In the genomic region with DNA sequence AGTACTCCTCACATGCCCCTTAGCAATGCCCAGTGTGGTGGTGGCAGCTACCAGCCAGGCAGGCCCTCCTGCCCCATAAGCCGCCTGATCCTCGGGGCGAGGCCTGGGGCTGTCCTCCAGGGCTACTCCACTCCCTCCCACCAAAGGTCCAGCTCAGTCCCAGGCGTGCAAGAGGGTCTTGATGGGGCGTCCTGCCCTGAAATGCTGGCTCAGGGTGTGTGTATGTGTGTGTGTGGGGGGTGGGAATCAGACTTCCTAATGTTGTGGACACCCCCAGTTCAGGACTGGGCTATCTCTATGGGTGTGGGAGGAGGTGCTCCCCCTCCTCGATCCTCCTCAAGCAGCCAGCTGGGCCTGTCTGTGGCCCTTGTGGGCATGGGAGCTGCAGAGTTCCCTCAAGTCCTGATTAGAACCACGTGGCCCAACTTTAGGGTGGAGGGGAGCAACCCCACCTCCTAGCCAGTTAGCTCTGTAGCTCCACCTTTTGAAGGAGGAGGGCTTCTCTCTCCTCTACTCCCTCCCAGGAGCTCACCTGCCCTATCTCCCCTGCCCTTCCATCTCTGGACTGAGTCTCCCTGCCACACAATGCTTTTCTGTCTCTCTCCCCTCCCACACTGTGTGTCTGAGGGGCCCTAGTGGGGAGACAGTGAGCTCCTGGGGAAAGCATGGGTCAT, we compare ENCODE assay signal across 18 cellular contexts. TPM values are rescaled to one million over a fixed set of nuclear protein-coding genes. Genes with fewer than 3 reads are reported as not detected.
DNase-seq lines count a peak whose midpoint lies in the region; ATAC-seq, FAIRE-seq and TF ChIP-seq lines count a peak whose summit lies in the region.
"Had no signal": no experiment of that assay in that cellular context is flagged by ENCODE, and none has a peak within 500 bp of the region (broad histone marks: within the 10 kb centered on the region; RNA-seq: fewer than 3 reads in every experiment).

No MANE protein-coding gene starts in this region.

- no peaks in the 10 kb centered on the region for H3K36me3 ChIP-seq in DND-41 (ENCODE audit: insufficient read depth, low read length)
- H3K36me3 ChIP-seq in neural progenitor cell = no peaks in the 10 kb centered on the region
- H3K36me3 ChIP-seq: ascending aorta had no signal

- H2AFZ ChIP-seq in DND-41 (ENCODE audit: low read depth, low read length) (no peak overlapping the region), neural progenitor cell (replicated peaks) (no peak overlapping the region)

- peaks cover 8% of the 10 kb centered on the region for H3K4me1 Mint-ChIP-seq in central memory CD8-positive, alpha-beta T cell
- H3K4me1 Mint-ChIP-seq in neural progenitor cell = peaks cover 21% of the 10 kb centered on the region
- H3K4me1 Mint-ChIP-seq: activated T-helper 17 cell treated with anti-CD3 and anti-CD28 coated beads, Interleukin-2, amount 50 U/mL, for 72 hours had no signal

- no peaks in the 10 kb centered on the region for H3F3A ChIP-seq in neural progenitor cell (ENCODE audit: low read depth)

- H3K27ac ChIP-seq in DND-41 (ENCODE audit: low read length) (no peak overlapping the region), neural progenitor cell (no peak overlapping the region)
- H3K27ac ChIP-seq: KMS-11 had no signal

- H3K27me3 ChIP-seq in DND-41 (ENCODE audit: insufficient read depth, low read length, poor library complexity) = no peaks in the 10 kb centered on the region
- peaks cover 19% of the 10 kb centered on the region for H3K27me3 ChIP-seq in neural progenitor cell
- H3K27me3 ChIP-seq: ascending aorta had no signal

- DNase-seq in DND-41 (no peak), neural progenitor cell (ENCODE audit: low spot score) (no peak), HTR-8/SVneo (ENCODE audit: insufficient read length, low spot score) (no peak), HPDE6-E6E7 (ENCODE audit: extremely low spot score) (no peak), hypothalamus (lab: John Stamatoyannopoulos, UW) (no peak)
- no peak for DNase-seq in central memory CD8-positive, alpha-beta T cell (ENCODE audit: low spot score in 2 of 2)
- DNase-seq: activated CD8-positive, alpha-beta T cell treated with anti-CD3 and anti-CD28 coated beads, Interleukin-2, amount 10 ng/mL, durations not matched to agents 7 days and 5 days; NCI-H1105 treated with DMSO at 0.1 percent for 48 hours; NCI-H2227 treated with DMSO at 0.1 percent for 48 hours; stimulated activated CD4-positive, alpha-beta T cell treated with anti-CD3 and anti-CD28 coated beads, Interleukin-15, amount 100 ng/mL, for 24 hours had no signal

- no peak for TF ChIP-seq CTCF in DND-41 (IDR thresholded peaks at IDR 0.05; ENCODE audit: borderline replicate concordance, extremely low read depth, low read length, poor library complexity, severe bottlenecking)
- TF ChIP-seq CTCF in neural progenitor cell (IDR thresholded peaks at IDR 0.05) = no peak

- peak overlapping the region; percentile 37 for H3K27ac Mint-ChIP-seq in central memory CD8-positive, alpha-beta T cell (ENCODE audit: low read depth)
- peak overlapping the region; percentile 91 for H3K27ac Mint-ChIP-seq in neural progenitor cell
- H3K27ac Mint-ChIP-seq: activated CD8-positive, alpha-beta T cell treated with anti-CD3 and anti-CD28 coated beads, Interleukin-2, amount 10 ng/mL, durations not matched to agents 7 days and 5 days; activated T-helper 17 cell treated with anti-CD3 and anti-CD28 coated beads, Interleukin-2, amount 50 U/mL, for 72 hours; dendritic cell treated with granulocyte-macrophage colony-stimulating factor and Interleukin-4, amounts not matched to agents 40 ng/mL and 50 ng/mL, for 4 days had no signal

- peaks cover 10% of the 10 kb centered on the region for H3K27me3 Mint-ChIP-seq in central memory CD8-positive, alpha-beta T cell
- peaks cover 3% of the 10 kb centered on the region for H3K27me3 Mint-ChIP-seq in neural progenitor cell (ENCODE audit: insufficient read depth, low read depth)
- H3K27me3 Mint-ChIP-seq: activated T-helper 17 cell treated with anti-CD3 and anti-CD28 coated beads, Interleukin-2, amount 50 U/mL, for 72 hours had no signal

- no peak overlapping the region for H3K4me2 ChIP-seq in DND-41 (ENCODE audit: insufficient read depth, low read length)
- H3K4me2 ChIP-seq in neural progenitor cell = no peak overlapping the region
- H3K4me2 ChIP-seq: KMS-11 had no signal

- no peaks in the 10 kb centered on the region for H3K36me3 Mint-ChIP-seq in central memory CD8-positive, alpha-beta T cell (ENCODE audit: insufficient read depth)
- no peaks in the 10 kb centered on the region for H3K36me3 Mint-ChIP-seq in neural progenitor cell

- H3K9me3 Mint-ChIP-seq in central memory CD8-positive, alpha-beta T cell = no peaks in the 10 kb centered on the region
- H3K9me3 Mint-ChIP-seq in neural progenitor cell = peaks cover 7% of the 10 kb centered on the region
- H3K9me3 Mint-ChIP-seq: activated T-helper 17 cell treated with anti-CD3 and anti-CD28 coated beads, Interleukin-2, amount 50 U/mL, for 72 hours; dendritic cell treated with granulocyte-macrophage colony-stimulating factor and Interleukin-4, amounts not matched to agents 40 ng/mL and 50 ng/mL, for 4 days had no signal

- H4K20me1 ChIP-seq in DND-41 (ENCODE audit: insufficient read depth, low read length) (no peaks in the 10 kb centered on the region), neural progenitor cell (ENCODE audit: low read depth) (no peaks in the 10 kb centered on the region)

- ATAC-seq in DND-41 (ENCODE audit: insufficient read depth, low read depth) = 0 out of 3 replicates have a peak, but pooled peaks have one; percentile 22
- ATAC-seq in central memory CD8-positive, alpha-beta T cell (replicated peaks; ENCODE audit: extremely low read depth, poor library complexity, severe bottlenecking) = no peak
- ATAC-seq: activated CD8-positive, alpha-beta T cell treated with anti-CD3 and anti-CD28 coated beads, Interleukin-2, amount 10 ng/mL, durations not matched to agents 7 days and 5 days; activated T-helper 17 cell treated with anti-CD3 and anti-CD28 coated beads, Interleukin-2, amount 50 U/mL, for 72 hours had no signal

- H3K4me3 Mint-ChIP-seq in central memory CD8-positive, alpha-beta T cell = no peak overlapping the region
- H3K4me3 Mint-ChIP-seq in neural progenitor cell = peak overlapping the region; percentile 50
- H3K4me3 Mint-ChIP-seq: activated CD8-positive, alpha-beta T cell treated with anti-CD3 and anti-CD28 coated beads, Interleukin-2, amount 10 ng/mL, durations not matched to agents 7 days and 5 days; activated T-helper 17 cell treated with anti-CD3 and anti-CD28 coated beads, Interleukin-2, amount 50 U/mL, for 72 hours; dendritic cell treated with granulocyte-macrophage colony-stimulating factor and Interleukin-4, amounts not matched to agents 40 ng/mL and 50 ng/mL, for 4 days had no signal

- H3K79me2 ChIP-seq in DND-41 (ENCODE audit: insufficient read depth, low read length) (no peaks in the 10 kb centered on the region), neural progenitor cell (ENCODE audit: low read depth) (no peaks in the 10 kb centered on the region)

- H3K4me1 ChIP-seq in DND-41 (ENCODE audit: insufficient read depth, low read length) (no peaks in the 10 kb centered on the region), neural progenitor cell (peaks cover 5% of the 10 kb centered on the region)
- H3K4me1 ChIP-seq: ascending aorta had no signal

- H3K4me3 ChIP-seq in DND-41 (ENCODE audit: low read depth in 1 of 2, low read length in 2 of 2) = no peak overlapping the region
- no peak overlapping the region for H3K4me3 ChIP-seq in neural progenitor cell
- H3K4me3 ChIP-seq: ascending aorta had no signal

- no peak for FAIRE-seq in HTR-8/SVneo (lab: Jason Lieb, UNC)
- FAIRE-seq: D721Med, TTC549 had no signal

- H3K9me3 ChIP-seq in DND-41 (ENCODE audit: insufficient read depth, low read length, severe bottlenecking) = no peaks in the 10 kb centered on the region
- H3K9me3 ChIP-seq in neural progenitor cell (ENCODE audit: low read depth) = no peaks in the 10 kb centered on the region
- H3K9me3 ChIP-seq: ascending aorta had no signal

- H3K9ac ChIP-seq in DND-41 (ENCODE audit: low read depth, low read length) (no peak overlapping the region), neural progenitor cell (no peak overlapping the region)
- H3K9ac ChIP-seq: KMS-11 had no signal

RNA-seq across cellular contexts. Expression of gene HSPA12B, which starts 7.6 kb away (rescaled TPM):
- 0.15 and 0.71 TPM in 2 replicates for total RNA-seq in neural progenitor cell (ENCODE audit: low replicate concordance)
- total RNA-seq: activated CD8-positive, alpha-beta T cell treated with anti-CD3 and anti-CD28 coated beads, Interleukin-2, amount 10 ng/mL, durations not matched to agents 7 days and 5 days; activated T-helper 17 cell treated with anti-CD3 and anti-CD28 coated beads, Interleukin-2, amount 50 U/mL, for 72 hours; osteocyte had no signal

RNA-seq across cellular contexts. Expression of gene ADISSP, which starts 27.5 kb away (rescaled TPM):
- 17.6 and 42.8 TPM in 2 replicates for total RNA-seq in neural progenitor cell (ENCODE audit: low replicate concordance)

RNA-seq across cellular contexts. Expression of gene SIGLEC1, which starts 27.7 kb away (rescaled TPM):
- total RNA-seq in neural progenitor cell (ENCODE audit: low replicate concordance) = not detected in 2 replicates
- total RNA-seq: activated CD8-positive, alpha-beta T cell treated with anti-CD3 and anti-CD28 coated beads, Interleukin-2, amount 10 ng/mL, durations not matched to agents 7 days and 5 days; activated T-helper 17 cell treated with anti-CD3 and anti-CD28 coated beads, Interleukin-2, amount 50 U/mL, for 72 hours; SK-MEL-5 had no signal

RNA-seq across cellular contexts. Expression of gene SPEF1, which starts 41.2 kb away (rescaled TPM):
- 0.34 and 1.2 TPM in 2 replicates for total RNA-seq in neural progenitor cell (ENCODE audit: low replicate concordance)
- total RNA-seq: ascending aorta, osteocyte had no signal

RNA-seq across cellular contexts. Expression of gene CENPB, which starts 46.5 kb away (rescaled TPM):
- total RNA-seq in neural progenitor cell (ENCODE audit: low replicate concordance) = 5.0 and 28.9 TPM in 2 replicates
